Comparison of ENCODE assay signal across 29 cellular contexts in genomic region chr9:122053951-122054350, GRCh38. TPM values are rescaled to one million over a fixed set of nuclear protein-coding genes. Genes with fewer than 3 reads are reported as not detected.
DNase-seq lines count a peak whose midpoint lies in the region; ATAC-seq, FAIRE-seq and TF ChIP-seq lines count a peak whose summit lies in the region.
"Had no signal": no experiment of that assay in that cellular context is flagged by ENCODE, and none has a peak within 500 bp of the region (broad histone marks: within the 10 kb centered on the region; RNA-seq: fewer than 3 reads in every experiment).

No MANE protein-coding gene starts in this region.

- TF ChIP-seq CTCF in A673 (conservative IDR thresholded peaks at IDR 0.05; ENCODE audit: low read depth, low read length) (no peak), SK-N-SH (IDR thresholded peaks at IDR 0.05) (no peak), fibroblast of mammary gland (conservative IDR thresholded peaks at IDR 0.05; ENCODE audit: control insufficient read depth, insufficient read depth, low read depth, low read length) (no peak), HepG2 (CRISPR knock-in tag; IDR thresholded peaks at IDR 0.05) (no peak)

- no peak overlapping the region for H2AFZ ChIP-seq in SK-N-SH (ENCODE audit: low read depth)
- no peak overlapping the region for H2AFZ ChIP-seq in HepG2 (ENCODE audit: low read length)

- DNase-seq in A673 (ENCODE audit: low spot score) (peak; percentile 66), EH (ENCODE audit: low read depth) (peak; percentile 87), SK-N-SH (no peak), fibroblast of mammary gland (ENCODE audit: low read depth) (peak; percentile 52), nucleus accumbens (lab: John Stamatoyannopoulos, UW) (no peak), midbrain (lab: John Stamatoyannopoulos, UW) (no peak), HepG2 (ENCODE audit: low spot score) (no peak)
- DNase-seq: activated CD4-positive, alpha-beta T cell treated with anti-CD3 and anti-CD28 coated beads, Interleukin-2, amount 10 ng/mL, durations not matched to agents 24 days and 14 days; activated naive CD4-positive, alpha-beta T cell treated with anti-CD3 and anti-CD28 coated beads for 36 hours; activated T-cell treated with anti-CD3 and anti-CD28 coated beads, Interleukin-2, amount 50 U/mL, for 72 hours; C1 segment of cervical spinal cord; COR-L47; effector CD8-positive, alpha-beta T cell; GOT3; HFFc6; hypothalamus; immature natural killer cell; left lung; mesenchymal stem cell; NCI-H187; NCI-H2171 treated with DMSO at 0.1 percent for 48 hours; NCI-H510A treated with DMSO at 0.1 percent for 48 hours; PC-3; SHP77 treated with DMSO at 0.1 percent for 48 hours; T1000 had no signal

- peak in 1 of 2 experiments; percentile 33; a peak in 1 of 4 replicates for TF ChIP-seq EP300 in SK-N-SH (IDR thresholded peaks at IDR 0.05; ENCODE audit: borderline replicate concordance in 1 of 2, low read depth in 1 of 2, low read length in 1 of 2)
- TF ChIP-seq EP300 in HepG2 (IDR thresholded peaks at IDR 0.05; ENCODE audit: low read depth in 2 of 2, low read length in 2 of 2): no peak
- no peak for TF ChIP-seq EP300 in HepG2 (CRISPR knock-in tag; IDR thresholded peaks at IDR 0.05; ENCODE audit: borderline replicate concordance)

- no peak for FAIRE-seq in HepG2 (lab: Jason Lieb, UNC)
- FAIRE-seq: A204.1, bronchial epithelial cell, GM12878 had no signal

- H3K27ac ChIP-seq in A673 (ENCODE audit: low read depth, low read length, poor library complexity, severe bottlenecking) (no peak overlapping the region), SK-N-SH (ENCODE audit: low read depth in 2 of 2, low read length in 1 of 2) (peak overlapping the region in 1 of 2 experiments; percentile 69; a peak in 3 of 4 replicates), HepG2 (ENCODE audit: extremely low read length, insufficient read depth, low read length) (no peak overlapping the region)
- H3K27ac ChIP-seq: left lung had no signal

- BruUV-seq in A673 (replicated peaks; lab: Mats Ljungman, UMichigan) (no TSS peak), HepG2 (replicated peaks; lab: Mats Ljungman, UMichigan) (no TSS peak)

- TF ChIP-seq RAD21 in SK-N-SH (IDR thresholded peaks at IDR 0.05; ENCODE audit: low read length) (no peak), HepG2 (CRISPR knock-in tag; IDR thresholded peaks at IDR 0.05) (no peak)

- intact Hi-C loops in A673 (cut with micrococcal nuclease; ENCODE audit: unreplicated experiment) (no loop called here), HepG2 (cut with micrococcal nuclease; ENCODE audit: unreplicated experiment) (no loop called here)

- POLR2A ChIA-PET in A673 (lab: Charles Lee; ENCODE audit: low non-redundant PET) (no interaction called here), SK-N-SH (lab: Yijun Ruan, JAX) (no interaction called here), HepG2 (lab: Yijun Ruan, JAX) (no interaction called here)

- H3K4me1 ChIP-seq in A673 (ENCODE audit: insufficient read depth, low read length, poor library complexity, severe bottlenecking) (peaks cover 15% of the 10 kb centered on the region), SK-N-SH (ENCODE audit: control insufficient read depth in 1 of 2, insufficient read depth in 2 of 2, low read depth in 1 of 2, low read length in 1 of 2) (peaks cover 9 to 11% of the 10 kb centered on the region in 2 experiments; a peak in 3 of 4 replicates), HepG2 (ENCODE audit: insufficient read depth, low read length) (no peaks in the 10 kb centered on the region)
- H3K4me1 ChIP-seq: left lung had no signal

- no peak for TF ChIP-seq POLR2A in HepG2 (IDR thresholded peaks at IDR 0.05; ENCODE audit: insufficient read depth in 1 of 2, low read depth in 2 of 2, low read length in 2 of 2)

- H3K9me3 ChIP-seq in A673 (ENCODE audit: low read depth, low read length, poor library complexity, severe bottlenecking) (no peaks in the 10 kb centered on the region), SK-N-SH (no peaks in the 10 kb centered on the region), HepG2 (ENCODE audit: low read length) (no peaks in the 10 kb centered on the region)
- H3K9me3 ChIP-seq: left lung had no signal

- H3K9ac ChIP-seq in SK-N-SH: no peak overlapping the region
- H3K9ac ChIP-seq in HepG2 (ENCODE audit: insufficient read depth, low read depth, low read length): no peak overlapping the region

- CTCF ChIA-PET in A673 (lab: Charles Lee) (no interaction called here), SK-N-SH (lab: Yijun Ruan, JAX) (no interaction called here), HepG2 (lab: Yijun Ruan, JAX; ENCODE audit: low intra/inter-chr PET ratio, low total read pairs) (no interaction called here)

- H3K27me3 ChIP-seq in A673 (replicated peaks; ENCODE audit: insufficient read depth, low read depth, low read length, poor library complexity) (no peaks in the 10 kb centered on the region), SK-N-SH (ENCODE audit: insufficient read depth) (no peaks in the 10 kb centered on the region), HepG2 (ENCODE audit: control insufficient read depth in 1 of 2, insufficient read depth in 2 of 2, low read length in 2 of 2) (no peaks in the 10 kb centered on the region)
- H3K27me3 ChIP-seq: left lung had no signal

- in situ Hi-C loops in HepG2 (cut with HindIII; ENCODE audit: extremely low pct_ligation_motif_present, low pct_unique_long_range_greater_than_20kb): no loop called here

- no peak overlapping the region for H3K4me3 ChIP-seq in A673 (ENCODE audit: low read depth, low read length, poor library complexity, severe bottlenecking)
- no peak overlapping the region; a peak in 1 of 4 replicates for H3K4me3 ChIP-seq in SK-N-SH (ENCODE audit: low read depth in 2 of 2, low read length in 1 of 2)
- H3K4me3 ChIP-seq in fibroblast of mammary gland (ENCODE audit: control insufficient read depth, low read depth, low read length): no peak overlapping the region
- no peak overlapping the region for H3K4me3 ChIP-seq in HepG2 (replicated peaks in 1 of 3; ENCODE audit: insufficient read depth in 1 of 3, low read depth in 2 of 3, low read length in 3 of 3)
- H3K4me3 ChIP-seq: GM12878, left lung had no signal

- H3K4me2 ChIP-seq in SK-N-SH (peak overlapping the region; percentile 62), HepG2 (ENCODE audit: low read depth, low read length) (no peak overlapping the region)

- H3K36me3 ChIP-seq in A673 (ENCODE audit: insufficient read depth, low read length, poor library complexity, severe bottlenecking): no peaks in the 10 kb centered on the region
- no peaks in the 10 kb centered on the region for H3K36me3 ChIP-seq in SK-N-SH (replicated peaks in 1 of 2; ENCODE audit: control insufficient read depth in 1 of 2, insufficient read depth in 2 of 2, low read length in 1 of 2)
- no peaks in the 10 kb centered on the region; a peak in 1 of 5 replicates for H3K36me3 ChIP-seq in HepG2 (replicated peaks in 1 of 2; ENCODE audit: control insufficient read depth in 1 of 2, insufficient read depth in 2 of 2, low read length in 2 of 2)
- H3K36me3 ChIP-seq: left lung had no signal

- no peaks in the 10 kb centered on the region for H3K9me2 ChIP-seq in SK-N-SH

- H3K79me2 ChIP-seq in SK-N-SH (ENCODE audit: insufficient read depth): peaks cover 6% of the 10 kb centered on the region; the same call in 1 of the 2 replicates
- H3K79me2 ChIP-seq in HepG2 (ENCODE audit: insufficient read depth, low read length): no peaks in the 10 kb centered on the region

- ATAC-seq in GM18907 (IDR thresholded peaks at IDR 0.05; ENCODE audit: unreplicated experiment) (no peak), HepG2 (no peak)
- ATAC-seq: activated T-cell treated with anti-CD3 and anti-CD28 coated beads, Interleukin-2, amount 50 U/mL, for 72 hours; GM12878; left lung; PC-3 had no signal

- peaks cover 11% of the 10 kb centered on the region for H3F3A ChIP-seq in SK-N-SH (replicated peaks; ENCODE audit: insufficient read depth)

- H4K20me1 ChIP-seq in SK-N-SH (ENCODE audit: insufficient read depth) (no peaks in the 10 kb centered on the region), HepG2 (ENCODE audit: insufficient read depth, low read length) (no peaks in the 10 kb centered on the region)

- 49% methylated on average over 7 of the region's 7 CpGs for WGBS in SK-N-SH (ENCODE audit: low lambda C conversion rate)
- 93% methylated on average over 7 of the region's 7 CpGs for WGBS in HepG2 (ENCODE audit: low lambda C conversion rate)

TF ChIP-seq in SK-N-SH, 30 proteins besides CTCF, POLR2A, EP300 and RAD21 (continues in another document):
- TF ChIP-seq TCF12 (IDR thresholded peaks at IDR 0.05) (peak; percentile 60), JUND (IDR thresholded peaks at IDR 0.05) (peak; percentile 68), GATA2 (CRISPR knock-in tag; IDR thresholded peaks at IDR 0.05) (no peak)

RNA-seq across cellular contexts. Expression of gene TTLL11, which starts 39.2 kb away (rescaled TPM):
- total RNA-seq in A673 (2021): 3.0 and 5.4 TPM in 2 replicates
- polyA plus RNA-seq in SK-N-SH (2012; rRNA removed): 6.0 and 6.8 TPM in 2 replicates
- polyA plus RNA-seq in SK-N-SH (2012; cell fraction: cytosol; rRNA removed): 3.9 and 5.4 TPM in 2 replicates
- 6.6 and 8.0 TPM in 2 replicates for polyA plus RNA-seq in SK-N-SH (2012; cell fraction: nucleus; rRNA removed)
- total RNA-seq in HepG2 (2016; rRNA removed; fragmentation: Illumina TruSeq; extraction: Trizol): 3.1 and 4.5 TPM in 2 replicates
- total RNA-seq in HepG2 (2016; cell fraction: cytosol; rRNA removed; fragmentation: Illumina TruSeq; extraction: Trizol; ENCODE audit: low read depth): 4.2 and 4.4 TPM in 2 replicates
- 3.2 and 4.0 TPM in 2 replicates for total RNA-seq in HepG2 (2016; cell fraction: insoluble cytoplasmic fraction; rRNA removed; fragmentation: Illumina TruSeq; extraction: Trizol)
- total RNA-seq in HepG2 (2016; cell fraction: membrane; rRNA removed; fragmentation: Illumina TruSeq; extraction: Trizol): 8.0 and 8.2 TPM in 2 replicates
- 3.4 and 4.1 TPM in 2 replicates for total RNA-seq in HepG2 (2016; cell fraction: nucleus; rRNA removed; fragmentation: Illumina TruSeq; extraction: Trizol)
- polyA plus RNA-seq in HepG2 (2011; rRNA removed): 5.2 and 6.4 TPM in 2 replicates
- polyA plus RNA-seq in HepG2 (2011; cell fraction: cytosol; rRNA removed): 4.2 and 5.3 TPM in 2 replicates
- 2.5 and 3.8 TPM in 2 replicates for polyA plus RNA-seq in HepG2 (2011; cell fraction: nucleus; rRNA removed)
- 3.5 and 4.2 TPM in 2 replicates for polyA plus RNA-seq in HepG2 (2012)
- polyA plus RNA-seq in HepG2 (2016; cell fraction: cytosol; fragmentation: Illumina TruSeq; extraction: Trizol; ENCODE audit: low read depth): 4.5 and 4.7 TPM in 2 replicates
- polyA plus RNA-seq in HepG2 (2016; cell fraction: insoluble cytoplasmic fraction; fragmentation: Illumina TruSeq; extraction: Trizol; ENCODE audit: low read depth): 4.7 and 6.7 TPM in 2 replicates
- 6.6 and 8.0 TPM in 2 replicates for polyA plus RNA-seq in HepG2 (2016; cell fraction: membrane; fragmentation: Illumina TruSeq; extraction: Trizol; ENCODE audit: low read depth)
- polyA plus RNA-seq in HepG2 (2016; cell fraction: nucleus; fragmentation: Illumina TruSeq; extraction: Trizol; ENCODE audit: insufficient read depth, low read depth): 4.7 and 5.7 TPM in 2 replicates
- polyA minus RNA-seq in HepG2 (2011; rRNA and poly(A)+ RNA removed; ENCODE audit: low replicate concordance): 3.5 and 6.7 TPM in 2 replicates
- polyA minus RNA-seq in HepG2 (2011; cell fraction: cytosol; rRNA and poly(A)+ RNA removed): 2.0 and 2.5 TPM in 2 replicates
- polyA minus RNA-seq in HepG2 (2011; cell fraction: nucleus; rRNA and poly(A)+ RNA removed): 3.3 and 5.3 TPM in 2 replicates

Comparison
In these comparisons a context has a peak if more than half of its experiments do, and no peak if none do; other contexts are left out.
1. DNase-seq: peak in A673 (single experiment), EH (single experiment) and fibroblast of mammary gland (single experiment); none in SK-N-SH (single experiment), nucleus accumbens (0 of 56), midbrain (single experiment) and HepG2 (single experiment).